Comparison of ENCODE assay signal across 18 cellular contexts in the genomic region with DNA sequence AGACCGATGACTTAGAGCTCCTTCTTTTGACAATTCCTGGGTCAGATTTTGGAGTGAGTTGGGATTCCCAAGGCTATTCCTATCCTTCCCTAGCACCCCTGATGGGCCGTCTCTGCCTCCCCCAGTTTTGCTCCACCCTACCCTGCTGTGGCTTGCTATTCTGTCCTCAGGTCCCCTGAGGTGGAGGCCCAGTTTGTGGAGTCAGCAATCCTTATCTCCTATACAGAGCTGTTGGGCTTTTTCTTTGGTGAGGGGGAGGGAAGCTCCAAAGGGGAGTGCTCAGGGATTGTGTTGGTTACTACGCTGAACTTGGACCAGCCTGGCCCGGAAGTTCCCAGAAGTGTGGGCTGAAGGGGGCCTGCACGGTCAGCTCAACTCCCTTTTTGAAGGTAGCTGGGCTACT. TPM values are rescaled to one million over a fixed set of nuclear protein-coding genes. Genes with fewer than 3 reads are reported as not detected.
DNase-seq lines count a peak whose midpoint lies in the region; ATAC-seq and TF ChIP-seq lines count a peak whose summit lies in the region.
"Had no signal": no experiment of that assay in that cellular context is flagged by ENCODE, and none has a peak within 500 bp of the region (broad histone marks: within the 10 kb centered on the region; RNA-seq: fewer than 3 reads in every experiment).

No MANE protein-coding gene starts in this region.

- no peaks in the 10 kb centered on the region for H3K27me3 Mint-ChIP-seq in activated T-helper 17 cell treated with anti-CD3 and anti-CD28 coated beads, Interleukin-2, amount 50 U/mL, for 72 hours
- no peaks in the 10 kb centered on the region for H3K27me3 Mint-ChIP-seq in activated naive CD8-positive, alpha-beta T cell treated with anti-CD3 and anti-CD28 coated beads for 36 hours
- H3K27me3 Mint-ChIP-seq: stimulated activated naive CD8-positive, alpha-beta T cell treated with anti-CD3 and anti-CD28 coated beads, Interleukin-15, Interleukin-2, amounts not matched to agents 100 ng/mL and 50 ng/mL, for 24 hours had no signal

- no peak for ATAC-seq in activated T-helper 17 cell treated with anti-CD3 and anti-CD28 coated beads, Interleukin-2, amount 50 U/mL, for 72 hours (replicated peaks)

- H2AK5ac ChIP-seq in mesenchymal stem cell (ENCODE audit: low read length, severe bottlenecking) = peak overlapping the region; percentile 71

- peaks cover 13% of the 10 kb centered on the region for H3K4me1 Mint-ChIP-seq in activated T-helper 17 cell treated with anti-CD3 and anti-CD28 coated beads, Interleukin-2, amount 50 U/mL, for 72 hours
- peaks cover 10% of the 10 kb centered on the region for H3K4me1 Mint-ChIP-seq in activated naive CD8-positive, alpha-beta T cell treated with anti-CD3 and anti-CD28 coated beads for 36 hours

- H3K4ac ChIP-seq in mesenchymal stem cell (ENCODE audit: low read depth in 1 of 2, low read length in 2 of 2) = no peak overlapping the region

- no peaks in the 10 kb centered on the region for H3K9me2 ChIP-seq in SK-N-SH

- H3K14ac ChIP-seq in mesenchymal stem cell (ENCODE audit: low read length in 2 of 2) = no peak overlapping the region

- no peak overlapping the region for H2BK12ac ChIP-seq in mesenchymal stem cell (ENCODE audit: low read length in 2 of 2)

- DNase-seq in mesenchymal stem cell (no peak), retina (no peak), SK-N-SH (no peak)
- no peak for DNase-seq in activated naive CD8-positive, alpha-beta T cell treated with anti-CD3 and anti-CD28 coated beads for 36 hours
- DNase-seq: activated CD4-positive, alpha-beta T cell treated with anti-CD3 and anti-CD28 coated beads for 48 hours; activated naive CD4-positive, alpha-beta T cell treated with anti-CD3 and anti-CD28 coated beads for 36 hours; Caco-2; dermis blood vessel endothelial cell; MG63; NCI-H187; NCI-H510A; SJCRH30; stimulated activated CD4-positive, alpha-beta T cell treated with anti-CD3 and anti-CD28 coated beads, Interleukin-12 subunit alpha, Interleukin-12 subunit beta, amount 100 ng/mL, for 4 hours; T-helper 9 cell had no signal

- H3K9me3 ChIP-seq in BLaER1 treated with 17β-estradiol and CSF1 and Interleukin-3, amounts not matched to agents 10 nM and 100 nM (replicated peaks in 1 of 11) = no peaks in the 10 kb centered on the region
- H3K9me3 ChIP-seq in mesenchymal stem cell (ENCODE audit: control insufficient read depth, low read length) (no peaks in the 10 kb centered on the region), SK-N-SH (no peaks in the 10 kb centered on the region)
- H3K9me3 ChIP-seq: Caco-2, MG63, SJCRH30 had no signal

- no peaks in the 10 kb centered on the region for H3K9me3 Mint-ChIP-seq in activated T-helper 17 cell treated with anti-CD3 and anti-CD28 coated beads, Interleukin-2, amount 50 U/mL, for 72 hours
- H3K9me3 Mint-ChIP-seq in activated naive CD8-positive, alpha-beta T cell treated with anti-CD3 and anti-CD28 coated beads for 36 hours = no peaks in the 10 kb centered on the region
- H3K9me3 Mint-ChIP-seq: activated naive CD4-positive, alpha-beta T cell treated with anti-CD3 and anti-CD28 coated beads for 36 hours; brain; stimulated activated naive CD8-positive, alpha-beta T cell treated with anti-CD3 and anti-CD28 coated beads, Interleukin-15, Interleukin-2, amounts not matched to agents 100 ng/mL and 50 ng/mL, for 24 hours had no signal

- H3K4me2 ChIP-seq in BLaER1 treated with 17β-estradiol and CSF1 and Interleukin-3, amounts not matched to agents 10 nM and 100 nM = peak overlapping the region; percentile 14 to 57 (median 43); a peak in 20 of 22 replicates
- no peak overlapping the region for H3K4me2 ChIP-seq in mesenchymal stem cell (ENCODE audit: low read length, poor library complexity, severe bottlenecking)
- H3K4me2 ChIP-seq in SK-N-SH = no peak overlapping the region

- TF ChIP-seq CTCF in SK-N-SH (IDR thresholded peaks at IDR 0.05) = no peak

- H4K8ac ChIP-seq in mesenchymal stem cell (ENCODE audit: low read length) = no peak overlapping the region

- no peak overlapping the region for H3K4me3 Mint-ChIP-seq in activated T-helper 17 cell treated with anti-CD3 and anti-CD28 coated beads, Interleukin-2, amount 50 U/mL, for 72 hours
- H3K4me3 Mint-ChIP-seq in activated naive CD8-positive, alpha-beta T cell treated with anti-CD3 and anti-CD28 coated beads for 36 hours = no peak overlapping the region
- H3K4me3 Mint-ChIP-seq: activated naive CD4-positive, alpha-beta T cell treated with anti-CD3 and anti-CD28 coated beads for 36 hours; stimulated activated naive CD8-positive, alpha-beta T cell treated with anti-CD3 and anti-CD28 coated beads, Interleukin-15, Interleukin-2, amounts not matched to agents 100 ng/mL and 50 ng/mL, for 24 hours had no signal

- WGBS in mesenchymal stem cell = 37% methylated on average over 3 of the region's 5 CpGs
- WGBS in SK-N-SH (ENCODE audit: low lambda C conversion rate) = 85% methylated on average over 4 of the region's 5 CpGs

- no peak for TF ChIP-seq RAD21 in SK-N-SH (IDR thresholded peaks at IDR 0.05; ENCODE audit: low read length)

- H3K27ac ChIP-seq in BLaER1 treated with 17β-estradiol and CSF1 and Interleukin-3, amounts not matched to agents 10 nM and 100 nM = no peak overlapping the region
- H3K27ac ChIP-seq in mesenchymal stem cell (ENCODE audit: low read length, poor library complexity, severe bottlenecking) (no peak overlapping the region), SK-N-SH (ENCODE audit: low read depth in 2 of 2, low read length in 1 of 2) (no peak overlapping the region)
- H3K27ac ChIP-seq: SJCRH30 had no signal

- peak overlapping the region; percentile 37 for H3K27ac Mint-ChIP-seq in activated T-helper 17 cell treated with anti-CD3 and anti-CD28 coated beads, Interleukin-2, amount 50 U/mL, for 72 hours
- no peak overlapping the region for H3K27ac Mint-ChIP-seq in activated naive CD8-positive, alpha-beta T cell treated with anti-CD3 and anti-CD28 coated beads for 36 hours
- H3K27ac Mint-ChIP-seq: activated naive CD4-positive, alpha-beta T cell treated with anti-CD3 and anti-CD28 coated beads for 36 hours; stimulated activated naive CD8-positive, alpha-beta T cell treated with anti-CD3 and anti-CD28 coated beads, Interleukin-15, Interleukin-2, amounts not matched to agents 100 ng/mL and 50 ng/mL, for 24 hours had no signal

- H2BK15ac ChIP-seq in mesenchymal stem cell (ENCODE audit: low read depth, poor library complexity, severe bottlenecking) = no peak overlapping the region

- peaks cover 79 to 100% (median 96%) of the 10 kb centered on the region in 11 experiments for H4K20me1 ChIP-seq in BLaER1 treated with 17β-estradiol and CSF1 and Interleukin-3, amounts not matched to agents 10 nM and 100 nM
- peaks cover 98% of the 10 kb centered on the region for H4K20me1 ChIP-seq in SK-N-SH (ENCODE audit: insufficient read depth)

- TF ChIP-seq EP300 in SK-N-SH (IDR thresholded peaks at IDR 0.05; ENCODE audit: borderline replicate concordance in 1 of 2, low read depth in 1 of 2, low read length in 1 of 2) = no peak

- no peak overlapping the region for H2AFZ ChIP-seq in mesenchymal stem cell (ENCODE audit: low read depth, low read length)
- no peak overlapping the region for H2AFZ ChIP-seq in SK-N-SH (ENCODE audit: low read depth)

- H3K4me1 ChIP-seq in BLaER1 treated with 17β-estradiol and CSF1 and Interleukin-3, amounts not matched to agents 10 nM and 100 nM = peaks cover 32 to 68% (median 47%) of the 10 kb centered on the region in 10 experiments
- H3K4me1 ChIP-seq in mesenchymal stem cell (ENCODE audit: control insufficient read depth, insufficient read depth, low read depth, low read length) (peaks cover 30% of the 10 kb centered on the region), SK-N-SH (ENCODE audit: control insufficient read depth in 1 of 2, insufficient read depth in 2 of 2, low read depth in 1 of 2, low read length in 1 of 2) (peaks cover 0 to 4% of the 10 kb centered on the region in 2 experiments; a peak in 1 of 4 replicates)
- H3K4me1 ChIP-seq: Caco-2, SJCRH30 had no signal

- peaks cover 5% of the 10 kb centered on the region for H3F3A ChIP-seq in SK-N-SH (replicated peaks; ENCODE audit: insufficient read depth)

- POLR2A ChIA-PET in SK-N-SH (lab: Yijun Ruan, JAX) = interaction anchor here (0.7 kb wide), 1 partner anchor 62 kb away, joined by 6 read pairs; a partner anchor contains a TSS

- CTCF ChIA-PET in SK-N-SH (lab: Yijun Ruan, JAX) = interaction anchor here (0.7 to 1.5 kb wide), 4 partner anchors 9 to 93 kb away, joined by 3 to 4 read pairs (median 3); no protein-coding TSS in a partner anchor

- no peak overlapping the region for H2BK120ac ChIP-seq in mesenchymal stem cell (ENCODE audit: low read depth, low read length)

- H3K4me3 ChIP-seq in BLaER1 treated with 17β-estradiol and CSF1 and Interleukin-3, amounts not matched to agents 10 nM and 100 nM = no peak overlapping the region
- H3K4me3 ChIP-seq in mesenchymal stem cell (ENCODE audit: insufficient read depth in 1 of 2, low read depth in 1 of 2, low read length in 2 of 2) (no peak overlapping the region), SK-N-SH (ENCODE audit: low read depth in 2 of 2, low read length in 1 of 2) (no peak overlapping the region)
- H3K4me3 ChIP-seq: MG63, SJCRH30 had no signal

- peaks cover 20 to 39% (median 31%) of the 10 kb centered on the region in 11 experiments for H3K36me3 ChIP-seq in BLaER1 treated with 17β-estradiol and CSF1 and Interleukin-3, amounts not matched to agents 10 nM and 100 nM
- H3K36me3 ChIP-seq in mesenchymal stem cell (ENCODE audit: control insufficient read depth in 1 of 2, insufficient read depth in 2 of 2, low read depth in 1 of 2, low read length in 2 of 2) (peaks cover 15 to 31% of the 10 kb centered on the region in 2 experiments), SK-N-SH (replicated peaks in 1 of 2; ENCODE audit: control insufficient read depth in 1 of 2, insufficient read depth in 2 of 2, low read length in 1 of 2) (peaks cover 11 to 13% of the 10 kb centered on the region in 2 experiments)
- H3K36me3 ChIP-seq: SJCRH30 had no signal

- H3K79me1 ChIP-seq in mesenchymal stem cell (replicated peaks; ENCODE audit: low read length, poor library complexity, severe bottlenecking) = peaks cover 18% of the 10 kb centered on the region

- H4K91ac ChIP-seq in mesenchymal stem cell (ENCODE audit: low read length) = no peak overlapping the region

- no peak overlapping the region for H3K18ac ChIP-seq in mesenchymal stem cell (ENCODE audit: low read depth in 1 of 2, low read length in 2 of 2)

- peaks cover 29% of the 10 kb centered on the region for H3K36me3 Mint-ChIP-seq in activated T-helper 17 cell treated with anti-CD3 and anti-CD28 coated beads, Interleukin-2, amount 50 U/mL, for 72 hours (ENCODE audit: low read depth)
- H3K36me3 Mint-ChIP-seq in activated naive CD8-positive, alpha-beta T cell treated with anti-CD3 and anti-CD28 coated beads for 36 hours = peaks cover 2% of the 10 kb centered on the region

- peak overlapping the region in 2 of 11 experiments; percentile 3 to 44; a peak in 2 of 22 replicates for H3K9ac ChIP-seq in BLaER1 treated with 17β-estradiol and CSF1 and Interleukin-3, amounts not matched to agents 10 nM and 100 nM
- H3K9ac ChIP-seq in mesenchymal stem cell (ENCODE audit: low read length) (no peak overlapping the region), SK-N-SH (no peak overlapping the region)

- no peaks in the 10 kb centered on the region for H3K27me3 ChIP-seq in BLaER1 treated with 17β-estradiol and CSF1 and Interleukin-3, amounts not matched to agents 10 nM and 100 nM
- H3K27me3 ChIP-seq in mesenchymal stem cell (ENCODE audit: control insufficient read depth in 1 of 2, insufficient read depth in 1 of 2, low read length in 2 of 2) = no peaks in the 10 kb centered on the region
- no peaks in the 10 kb centered on the region for H3K27me3 ChIP-seq in SK-N-SH (ENCODE audit: insufficient read depth)
- H3K27me3 ChIP-seq: MG63, SJCRH30 had no signal

- peaks cover 95% of the 10 kb centered on the region for H3K79me2 ChIP-seq in SK-N-SH (ENCODE audit: insufficient read depth)

- no peak overlapping the region for H2BK5ac ChIP-seq in mesenchymal stem cell (ENCODE audit: low read depth, low read length, poor library complexity, severe bottlenecking)

- H3K23ac ChIP-seq in mesenchymal stem cell (ENCODE audit: low read length in 2 of 2) = no peak overlapping the region

RNA-seq across cellular contexts. Expression of a gene that starts 7.6 kb away (rescaled TPM):
- total RNA-seq in activated T-helper 17 cell treated with anti-CD3 and anti-CD28 coated beads, Interleukin-2, amount 50 U/mL, for 72 hours = 10 to 100 TPM; 11.8 to 14.6 TPM
- polyA plus RNA-seq in mesenchymal stem cell (2013, experiment 1 of 2) = 29.9 TPM
- polyA plus RNA-seq in mesenchymal stem cell (2013, experiment 2 of 2) = 29.1 TPM
- total RNA-seq in activated naive CD8-positive, alpha-beta T cell treated with anti-CD3 and anti-CD28 coated beads for 36 hours = 10 to 100 TPM; 35.4 to 36.3 TPM
- polyA plus RNA-seq in SK-N-SH (2012; rRNA removed) = 14.1 and 15.4 TPM in 2 replicates
- 6.3 and 9.8 TPM in 2 replicates for polyA plus RNA-seq in SK-N-SH (2012; cell fraction: cytosol; rRNA removed)
- 23.2 and 27.2 TPM in 2 replicates for polyA plus RNA-seq in SK-N-SH (2012; cell fraction: nucleus; rRNA removed)

RNA-seq across cellular contexts. Expression of a gene that starts 31.0 kb away (rescaled TPM):
- total RNA-seq in activated T-helper 17 cell treated with anti-CD3 and anti-CD28 coated beads, Interleukin-2, amount 50 U/mL, for 72 hours = 100 to 1,000 TPM; 121 to 143 TPM
- 410 TPM for polyA plus RNA-seq in mesenchymal stem cell (2013, experiment 1 of 2)
- polyA plus RNA-seq in mesenchymal stem cell (2013, experiment 2 of 2) = 423 TPM
- 100 to 1,000 TPM; 180 to 197 TPM for total RNA-seq in activated naive CD8-positive, alpha-beta T cell treated with anti-CD3 and anti-CD28 coated beads for 36 hours
- 303 and 594 TPM in 2 replicates for polyA plus RNA-seq in SK-N-SH (2012; rRNA removed)
- polyA plus RNA-seq in SK-N-SH (2012; cell fraction: cytosol; rRNA removed) = 453 and 709 TPM in 2 replicates
- 130 and 156 TPM in 2 replicates for polyA plus RNA-seq in SK-N-SH (2012; cell fraction: nucleus; rRNA removed)

RNA-seq across cellular contexts. Expression of a gene that starts 34.1 kb away (rescaled TPM):
- total RNA-seq in activated T-helper 17 cell treated with anti-CD3 and anti-CD28 coated beads, Interleukin-2, amount 50 U/mL, for 72 hours = 100 to 1,000 TPM in 1 of 2 donors, 10 to 100 TPM in 1; 66.2 to 102 TPM
- polyA plus RNA-seq in mesenchymal stem cell (2013, experiment 1 of 2) = 128 TPM
- 125 TPM for polyA plus RNA-seq in mesenchymal stem cell (2013, experiment 2 of 2)
- total RNA-seq in activated naive CD8-positive, alpha-beta T cell treated with anti-CD3 and anti-CD28 coated beads for 36 hours = 100 to 1,000 TPM; 109 to 121 TPM
- 50.9 and 60.2 TPM in 2 replicates for polyA plus RNA-seq in SK-N-SH (2012; rRNA removed)
- 70.4 and 90.3 TPM in 2 replicates for polyA plus RNA-seq in SK-N-SH (2012; cell fraction: cytosol; rRNA removed)
- polyA plus RNA-seq in SK-N-SH (2012; cell fraction: nucleus; rRNA removed) = 34.1 and 39.8 TPM in 2 replicates

Comparison
In these comparisons a context has a peak if more than half of its experiments do, and no peak if none do; other contexts are left out.
1. H3K4me2 ChIP-seq: peak in BLaER1 treated with 17β-estradiol and CSF1 and Interleukin-3, amounts not matched to agents 10 nM and 100 nM (11 of 11); none in mesenchymal stem cell (single experiment) and SK-N-SH (single experiment).